9 cellular contexts compared by ENCODE assay signal in the genomic region with DNA sequence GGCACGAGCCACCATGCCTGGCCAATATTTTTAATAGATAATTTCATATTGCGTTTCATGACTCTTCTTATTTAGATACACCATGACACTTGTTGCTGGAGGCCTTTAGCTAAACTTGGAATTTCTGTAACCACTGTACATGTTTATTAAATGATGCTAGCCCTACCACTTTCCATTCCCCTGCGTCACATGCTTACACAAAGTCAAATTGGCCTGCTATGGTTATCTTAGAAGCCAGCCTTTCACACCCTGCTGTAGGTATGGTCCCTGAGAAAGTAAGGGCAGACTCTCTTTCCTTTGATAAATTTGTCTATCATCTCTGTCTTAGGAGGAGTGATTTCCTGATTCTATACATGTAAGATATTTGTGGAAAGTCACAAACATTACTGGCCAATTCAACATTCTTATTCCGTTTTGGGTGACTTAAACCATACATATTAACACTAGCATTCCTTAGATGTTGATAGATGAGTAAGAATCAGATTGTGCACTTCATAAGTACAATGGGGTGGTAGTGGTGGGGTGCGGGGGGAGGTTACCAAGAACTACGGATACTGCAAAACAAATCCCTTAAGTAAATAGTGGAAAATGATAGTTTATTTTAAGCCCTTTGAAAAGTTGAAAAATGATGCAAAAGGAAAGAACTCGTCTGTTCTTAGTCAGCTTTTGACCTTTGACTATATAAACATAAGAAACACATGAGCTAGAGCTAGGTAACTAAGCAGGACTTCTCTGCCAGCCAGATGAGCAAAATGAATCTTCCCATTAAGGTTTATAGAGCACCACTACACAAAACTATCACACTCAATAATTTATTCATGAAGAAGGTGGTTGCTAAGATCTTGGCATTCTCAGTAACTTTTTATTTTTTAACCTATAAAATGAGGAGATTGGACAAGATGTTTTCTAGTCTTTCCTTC. TPM values are rescaled to one million over a fixed set of nuclear protein-coding genes. Genes with fewer than 3 reads are reported as not detected.
DNase-seq lines count a peak whose midpoint lies in the region; ATAC-seq and TF ChIP-seq lines count a peak whose summit lies in the region.
"Had no signal": no experiment of that assay in that cellular context is flagged by ENCODE, and none has a peak within 500 bp of the region (broad histone marks: within the 10 kb centered on the region; RNA-seq: fewer than 3 reads in every experiment).

No MANE protein-coding gene starts in this region.

- DNase-seq in AG04449 (ENCODE audit: low read depth, low spot score): peak; percentile 45
- DNase-seq in lung microvascular endothelial cell (ENCODE audit: low read depth in 2 of 2): peak; percentile 57 to 95
- no peak for DNase-seq in HAP-1 (ENCODE audit: low spot score in 2 of 2)
- DNase-seq in immature natural killer cell: no peak
- DNase-seq: GOT3 had no signal

- peak overlapping the region; percentile 64 for H3K27ac ChIP-seq in KOPT-K1 (ENCODE audit: low read depth, low read length, poor library complexity, severe bottlenecking)

- peaks cover 70% of the 10 kb centered on the region for H3K4me1 Mint-ChIP-seq in activated naive CD8-positive, alpha-beta T cell (ENCODE audit: low read depth)
- peaks cover 0 to 4% of the 10 kb centered on the region in 2 donors for H3K4me1 Mint-ChIP-seq in immature natural killer cell

- H3K36me3 Mint-ChIP-seq in activated naive CD8-positive, alpha-beta T cell: peaks cover 2% of the 10 kb centered on the region
- H3K36me3 Mint-ChIP-seq in immature natural killer cell: no peaks in the 10 kb centered on the region

- no peak for TF ChIP-seq CTCF in AG04449 (IDR thresholded peaks at IDR 0.05; ENCODE audit: insufficient read depth, low read length, missing control alignments)

- ATAC-seq in HG02571 (IDR thresholded peaks at IDR 0.05; ENCODE audit: unreplicated experiment) (no peak), GM21786 (IDR thresholded peaks at IDR 0.05; ENCODE audit: unreplicated experiment) (no peak)

- in situ Hi-C loops in HAP-1 (cut with MboI; ENCODE audit: low sequenced_read_pairs): no loop called here

- no peaks in the 10 kb centered on the region for H3K9me3 ChIP-seq in KOPT-K1 (ENCODE audit: insufficient read depth, low read length, poor library complexity, severe bottlenecking)
- H3K9me3 ChIP-seq in HAP-1: no peaks in the 10 kb centered on the region

- H3K27me3 Mint-ChIP-seq in activated naive CD8-positive, alpha-beta T cell: no peaks in the 10 kb centered on the region
- peaks cover 0 to 2% (median 1%) of the 10 kb centered on the region in 3 donors for H3K27me3 Mint-ChIP-seq in immature natural killer cell (ENCODE audit: low read depth in 3 of 3)

- H3K4me1 ChIP-seq in HAP-1: peaks cover 11% of the 10 kb centered on the region

- H3K36me3 ChIP-seq in KOPT-K1 (ENCODE audit: insufficient read depth, low read length): no peaks in the 10 kb centered on the region
- H3K36me3 ChIP-seq in HAP-1 (replicated peaks): no peaks in the 10 kb centered on the region

- H3K27me3 ChIP-seq in HAP-1 (ENCODE audit: low read depth): no peaks in the 10 kb centered on the region

- CTCF ChIA-PET in AG04449 (lab: Yijun Ruan, JAX): interaction anchor here (0.7 to 1.7 kb wide), 2 partner anchors 21 kb away, joined by 3 to 7 read pairs; no protein-coding TSS in a partner anchor

- peak overlapping the region; percentile 99 for H3K27ac Mint-ChIP-seq in activated naive CD8-positive, alpha-beta T cell
- H3K27ac Mint-ChIP-seq in immature natural killer cell: peak overlapping the region in 2 of 6 donors; percentile 80 to 88

- POLR2A ChIA-PET in AG04449 (lab: Yijun Ruan, JAX): interaction anchor here (1.2 kb wide), 1 partner anchor 9 kb away, joined by 5 read pairs; the partner anchor contains the start of gene NDUFV2

- no peaks in the 10 kb centered on the region for H3K9me3 Mint-ChIP-seq in activated naive CD8-positive, alpha-beta T cell (ENCODE audit: low read depth)
- H3K9me3 Mint-ChIP-seq in immature natural killer cell: peaks cover 0 to 3% (median 0%) of the 10 kb centered on the region in 6 donors

- H3K4me3 ChIP-seq in AG04449 (ENCODE audit: low read depth, low read length) (no peak overlapping the region), HAP-1 (no peak overlapping the region)

- peak overlapping the region; percentile 72 for H3K4me3 Mint-ChIP-seq in activated naive CD8-positive, alpha-beta T cell
- no peak overlapping the region for H3K4me3 Mint-ChIP-seq in immature natural killer cell

RNA-seq across cellular contexts. Expression of gene NDUFV2, which starts 7.9 kb away (rescaled TPM):
- 78.6 and 88.0 TPM in 2 replicates for total RNA-seq in lung microvascular endothelial cell
- 100 to 1,000 TPM in 2 of 3 donors, 10 to 100 TPM in 1; 88.7 to 155 (median 115) TPM for polyA plus RNA-seq in immature natural killer cell

RNA-seq across cellular contexts. Expression of gene ANKRD12, which starts 42.0 kb away (rescaled TPM):
- 11.1 and 35.5 TPM in 2 replicates for total RNA-seq in lung microvascular endothelial cell
- polyA plus RNA-seq in immature natural killer cell: 10 to 100 TPM in 2 of 3 donors, 1 to 10 TPM in 1; 8.8 to 69.7 (median 35.7) TPM

Comparison
In these comparisons a context has a peak if more than half of its experiments do, and no peak if none do; other contexts are left out.
1. DNase-seq: peak in AG04449 (single experiment) and lung microvascular endothelial cell (2 of 2); none in HAP-1 (0 of 2) and immature natural killer cell (0 of 3).